In the genomic region with DNA sequence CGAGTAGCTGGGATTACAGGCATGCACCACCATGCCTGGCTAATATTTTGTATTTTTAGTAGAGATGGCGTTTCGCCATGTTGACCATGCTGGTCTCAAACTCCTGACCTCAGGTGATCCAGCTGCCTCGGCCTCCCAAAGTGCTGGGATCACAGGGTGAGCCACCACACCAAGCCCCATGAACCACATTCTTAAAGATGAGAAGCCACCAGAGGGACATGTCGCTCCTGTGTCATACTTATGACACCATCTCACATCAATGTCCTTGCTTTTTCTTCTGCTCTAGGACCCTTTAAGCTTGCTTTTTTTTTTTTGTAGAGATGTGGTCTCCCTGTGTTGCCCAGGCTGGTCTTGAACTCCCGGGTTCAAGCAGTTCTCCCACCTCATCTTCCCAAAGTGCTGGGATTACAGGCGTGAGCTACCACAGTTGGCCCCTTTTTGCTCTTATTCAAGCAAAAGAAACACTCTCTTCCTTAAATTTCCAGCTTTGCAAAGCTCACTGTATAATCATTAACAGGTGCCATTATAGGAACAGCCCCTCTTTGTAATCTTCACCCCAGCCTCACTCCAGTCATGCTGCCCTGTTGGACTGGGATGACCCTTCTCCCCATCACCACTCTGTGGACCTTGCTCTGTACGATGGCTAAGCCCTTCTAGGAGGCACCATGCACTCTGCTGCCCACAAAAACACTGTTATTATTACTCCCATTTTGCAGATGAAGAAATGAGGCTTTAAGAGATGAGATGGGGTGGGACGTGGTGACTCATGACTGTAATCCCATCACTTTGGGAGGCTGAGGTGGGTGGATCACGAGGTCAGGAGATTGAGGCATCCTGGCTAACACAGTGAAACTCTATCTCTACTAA, we compare ENCODE assay signal across 1 cellular context.
A peak's percentile ranks its signal among the peaks of the same experiment; 100 is the strongest.
TF ChIP-seq lines count a peak whose summit lies in the region.

No MANE protein-coding gene starts in this region.

TF ChIP-seq in HepG2, 621 proteins besides CTCF, POLR2A, EP300 and RAD21 (continued from another document and continues in another):
- TF ChIP-seq, protein P1, sequence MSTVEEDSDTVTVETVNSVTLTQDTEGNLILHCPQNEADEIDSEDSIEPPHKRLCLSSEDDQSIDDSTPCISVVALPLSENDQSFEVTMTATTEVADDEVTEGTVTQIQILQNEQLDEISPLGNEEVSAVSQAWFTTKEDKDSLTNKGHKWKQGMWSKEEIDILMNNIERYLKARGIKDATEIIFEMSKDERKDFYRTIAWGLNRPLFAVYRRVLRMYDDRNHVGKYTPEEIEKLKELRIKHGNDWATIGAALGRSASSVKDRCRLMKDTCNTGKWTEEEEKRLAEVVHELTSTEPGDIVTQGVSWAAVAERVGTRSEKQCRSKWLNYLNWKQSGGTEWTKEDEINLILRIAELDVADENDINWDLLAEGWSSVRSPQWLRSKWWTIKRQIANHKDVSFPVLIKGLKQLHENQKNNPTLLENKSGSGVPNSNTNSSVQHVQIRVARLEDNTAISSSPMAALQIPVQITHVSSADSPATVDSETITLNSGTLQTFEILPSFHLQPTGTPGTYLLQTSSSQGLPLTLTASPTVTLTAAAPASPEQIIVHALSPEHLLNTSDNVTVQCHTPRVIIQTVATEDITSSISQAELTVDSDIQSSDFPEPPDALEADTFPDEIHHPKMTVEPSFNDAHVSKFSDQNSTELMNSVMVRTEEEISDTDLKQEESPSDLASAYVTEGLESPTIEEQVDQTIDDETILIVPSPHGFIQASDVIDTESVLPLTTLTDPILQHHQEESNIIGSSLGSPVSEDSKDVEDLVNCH (CRISPR knock-in tag; IDR thresholded peaks at IDR 0.05) = no peak
- peak; percentile 89 for TF ChIP-seq POGZ (CRISPR knock-in tag; IDR thresholded peaks at IDR 0.05)
- no peak for TF ChIP-seq ZNF274 (CRISPR knock-in tag; IDR thresholded peaks at IDR 0.05)
- TF ChIP-seq EZH2 (conservative IDR thresholded peaks at IDR 0.05; ENCODE audit: low read depth, low read length) = no peak
- TF ChIP-seq REPIN1 (CRISPR knock-in tag; IDR thresholded peaks at IDR 0.05; ENCODE audit: borderline replicate concordance, low read depth) = peak; percentile 99
- TF ChIP-seq, protein P2, sequence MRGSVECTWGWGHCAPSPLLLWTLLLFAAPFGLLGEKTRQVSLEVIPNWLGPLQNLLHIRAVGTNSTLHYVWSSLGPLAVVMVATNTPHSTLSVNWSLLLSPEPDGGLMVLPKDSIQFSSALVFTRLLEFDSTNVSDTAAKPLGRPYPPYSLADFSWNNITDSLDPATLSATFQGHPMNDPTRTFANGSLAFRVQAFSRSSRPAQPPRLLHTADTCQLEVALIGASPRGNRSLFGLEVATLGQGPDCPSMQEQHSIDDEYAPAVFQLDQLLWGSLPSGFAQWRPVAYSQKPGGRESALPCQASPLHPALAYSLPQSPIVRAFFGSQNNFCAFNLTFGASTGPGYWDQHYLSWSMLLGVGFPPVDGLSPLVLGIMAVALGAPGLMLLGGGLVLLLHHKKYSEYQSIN (CRISPR knock-in tag; IDR thresholded peaks at IDR 0.05; ENCODE audit: borderline replicate concordance) = no peak
- TF ChIP-seq ATM (IDR thresholded peaks at IDR 0.05; ENCODE audit: borderline replicate concordance) = no peak
- no peak for TF ChIP-seq SETDB1 (CRISPR knock-in tag; IDR thresholded peaks at IDR 0.05; ENCODE audit: borderline replicate concordance)
- TF ChIP-seq ETV5 (CRISPR knock-in tag; IDR thresholded peaks at IDR 0.05; ENCODE audit: borderline replicate concordance) = peak; percentile 28; the same call in 1 of the 2 replicates
- TF ChIP-seq, protein P3, sequence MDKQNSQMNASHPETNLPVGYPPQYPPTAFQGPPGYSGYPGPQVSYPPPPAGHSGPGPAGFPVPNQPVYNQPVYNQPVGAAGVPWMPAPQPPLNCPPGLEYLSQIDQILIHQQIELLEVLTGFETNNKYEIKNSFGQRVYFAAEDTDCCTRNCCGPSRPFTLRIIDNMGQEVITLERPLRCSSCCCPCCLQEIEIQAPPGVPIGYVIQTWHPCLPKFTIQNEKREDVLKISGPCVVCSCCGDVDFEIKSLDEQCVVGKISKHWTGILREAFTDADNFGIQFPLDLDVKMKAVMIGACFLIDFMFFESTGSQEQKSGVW (CRISPR knock-in tag; IDR thresholded peaks at IDR 0.05; ENCODE audit: borderline replicate concordance) = no peak
- TF ChIP-seq ATF7-NPFF (CRISPR knock-in tag; IDR thresholded peaks at IDR 0.05; ENCODE audit: low read depth) = no peak
- no peak for TF ChIP-seq HMG20B (CRISPR knock-in tag; conservative IDR thresholded peaks at IDR 0.05)
- TF ChIP-seq ZNF569 (CRISPR knock-in tag; IDR thresholded peaks at IDR 0.05; ENCODE audit: borderline replicate concordance) = no peak
- TF ChIP-seq RBM22 (optimal IDR thresholded peaks at IDR 0.05; ENCODE audit: low read length) = no peak
- TF ChIP-seq, protein P4, sequence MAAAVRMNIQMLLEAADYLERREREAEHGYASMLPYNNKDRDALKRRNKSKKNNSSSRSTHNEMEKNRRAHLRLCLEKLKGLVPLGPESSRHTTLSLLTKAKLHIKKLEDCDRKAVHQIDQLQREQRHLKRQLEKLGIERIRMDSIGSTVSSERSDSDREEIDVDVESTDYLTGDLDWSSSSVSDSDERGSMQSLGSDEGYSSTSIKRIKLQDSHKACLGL (CRISPR knock-in tag; IDR thresholded peaks at IDR 0.05) = no peak
- no peak for TF ChIP-seq FIP1L1 (IDR thresholded peaks at IDR 0.05; ENCODE audit: borderline replicate concordance, insufficient read depth, low read depth, low read length)
- TF ChIP-seq SRSF1 (optimal IDR thresholded peaks at IDR 0.05; ENCODE audit: low read depth, low read length) = no peak
- peak; percentile 99 for TF ChIP-seq HNF4A (CRISPR knock-in tag; IDR thresholded peaks at IDR 0.05)
- 0 out of 2 replicates have a peak, but pooled peaks have one; percentile 54 for TF ChIP-seq ZNF263 (CRISPR knock-in tag; IDR thresholded peaks at IDR 0.05)
- no peak for TF ChIP-seq PRMT3 (CRISPR knock-in tag; IDR thresholded peaks at IDR 0.05; ENCODE audit: borderline replicate concordance, low read depth)
- no peak for TF ChIP-seq ZNF781 (CRISPR knock-in tag; IDR thresholded peaks at IDR 0.05; ENCODE audit: borderline replicate concordance, not compliant biosample characterization)
- peak; percentile 45 for TF ChIP-seq GFI1 (CRISPR knock-in tag; IDR thresholded peaks at IDR 0.05; ENCODE audit: borderline replicate concordance)
- no peak for TF ChIP-seq ZSCAN12 (CRISPR knock-in tag; IDR thresholded peaks at IDR 0.05)
- TF ChIP-seq ELF4 (CRISPR knock-in tag; IDR thresholded peaks at IDR 0.05; ENCODE audit: borderline replicate concordance) = no peak
- TF ChIP-seq ZNF841 (CRISPR knock-in tag; IDR thresholded peaks at IDR 0.05; ENCODE audit: borderline replicate concordance) = no peak
- TF ChIP-seq, protein P5, sequence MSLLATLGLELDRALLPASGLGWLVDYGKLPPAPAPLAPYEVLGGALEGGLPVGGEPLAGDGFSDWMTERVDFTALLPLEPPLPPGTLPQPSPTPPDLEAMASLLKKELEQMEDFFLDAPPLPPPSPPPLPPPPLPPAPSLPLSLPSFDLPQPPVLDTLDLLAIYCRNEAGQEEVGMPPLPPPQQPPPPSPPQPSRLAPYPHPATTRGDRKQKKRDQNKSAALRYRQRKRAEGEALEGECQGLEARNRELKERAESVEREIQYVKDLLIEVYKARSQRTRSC (CRISPR knock-in tag; IDR thresholded peaks at IDR 0.05; ENCODE audit: low read depth) = no peak
- TF ChIP-seq, protein P6, sequence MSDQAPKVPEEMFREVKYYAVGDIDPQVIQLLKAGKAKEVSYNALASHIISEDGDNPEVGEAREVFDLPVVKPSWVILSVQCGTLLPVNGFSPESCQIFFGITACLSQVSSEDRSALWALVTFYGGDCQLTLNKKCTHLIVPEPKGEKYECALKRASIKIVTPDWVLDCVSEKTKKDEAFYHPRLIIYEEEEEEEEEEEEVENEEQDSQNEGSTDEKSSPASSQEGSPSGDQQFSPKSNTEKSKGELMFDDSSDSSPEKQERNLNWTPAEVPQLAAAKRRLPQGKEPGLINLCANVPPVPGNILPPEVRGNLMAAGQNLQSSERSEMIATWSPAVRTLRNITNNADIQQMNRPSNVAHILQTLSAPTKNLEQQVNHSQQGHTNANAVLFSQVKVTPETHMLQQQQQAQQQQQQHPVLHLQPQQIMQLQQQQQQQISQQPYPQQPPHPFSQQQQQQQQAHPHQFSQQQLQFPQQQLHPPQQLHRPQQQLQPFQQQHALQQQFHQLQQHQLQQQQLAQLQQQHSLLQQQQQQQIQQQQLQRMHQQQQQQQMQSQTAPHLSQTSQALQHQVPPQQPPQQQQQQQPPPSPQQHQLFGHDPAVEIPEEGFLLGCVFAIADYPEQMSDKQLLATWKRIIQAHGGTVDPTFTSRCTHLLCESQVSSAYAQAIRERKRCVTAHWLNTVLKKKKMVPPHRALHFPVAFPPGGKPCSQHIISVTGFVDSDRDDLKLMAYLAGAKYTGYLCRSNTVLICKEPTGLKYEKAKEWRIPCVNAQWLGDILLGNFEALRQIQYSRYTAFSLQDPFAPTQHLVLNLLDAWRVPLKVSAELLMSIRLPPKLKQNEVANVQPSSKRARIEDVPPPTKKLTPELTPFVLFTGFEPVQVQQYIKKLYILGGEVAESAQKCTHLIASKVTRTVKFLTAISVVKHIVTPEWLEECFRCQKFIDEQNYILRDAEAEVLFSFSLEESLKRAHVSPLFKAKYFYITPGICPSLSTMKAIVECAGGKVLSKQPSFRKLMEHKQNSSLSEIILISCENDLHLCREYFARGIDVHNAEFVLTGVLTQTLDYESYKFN (CRISPR knock-in tag; conservative IDR thresholded peaks at IDR 0.05) = peak; percentile 98
- peak; percentile 56; the same call in 1 of the 2 replicates for TF ChIP-seq ELF3 (CRISPR knock-in tag; IDR thresholded peaks at IDR 0.05)
- TF ChIP-seq NFYB (CRISPR knock-in tag; IDR thresholded peaks at IDR 0.05) = no peak
- TF ChIP-seq, protein P7, sequence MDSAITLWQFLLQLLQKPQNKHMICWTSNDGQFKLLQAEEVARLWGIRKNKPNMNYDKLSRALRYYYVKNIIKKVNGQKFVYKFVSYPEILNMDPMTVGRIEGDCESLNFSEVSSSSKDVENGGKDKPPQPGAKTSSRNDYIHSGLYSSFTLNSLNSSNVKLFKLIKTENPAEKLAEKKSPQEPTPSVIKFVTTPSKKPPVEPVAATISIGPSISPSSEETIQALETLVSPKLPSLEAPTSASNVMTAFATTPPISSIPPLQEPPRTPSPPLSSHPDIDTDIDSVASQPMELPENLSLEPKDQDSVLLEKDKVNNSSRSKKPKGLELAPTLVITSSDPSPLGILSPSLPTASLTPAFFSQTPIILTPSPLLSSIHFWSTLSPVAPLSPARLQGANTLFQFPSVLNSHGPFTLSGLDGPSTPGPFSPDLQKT (CRISPR knock-in tag; IDR thresholded peaks at IDR 0.05; ENCODE audit: borderline replicate concordance) = no peak
- TF ChIP-seq ZKSCAN1 (IDR thresholded peaks at IDR 0.05; ENCODE audit: low read length) = no peak
- no peak for TF ChIP-seq SIN3B (IDR thresholded peaks at IDR 0.05; ENCODE audit: low read length)
- TF ChIP-seq ZBTB42 (CRISPR knock-in tag; IDR thresholded peaks at IDR 0.05) = 0 out of 2 replicates have a peak, but pooled peaks have one; percentile 64
- no peak; the same call in none of the 2 replicates for TF ChIP-seq ZNF331 (CRISPR knock-in tag; IDR thresholded peaks at IDR 0.05)
- peak; percentile 78 for TF ChIP-seq SAP130 (CRISPR knock-in tag; IDR thresholded peaks at IDR 0.05; ENCODE audit: low read depth)
- peak; percentile 72; the same call in 1 of the 2 replicates for TF ChIP-seq KDM5B (CRISPR knock-in tag; IDR thresholded peaks at IDR 0.05; ENCODE audit: borderline replicate concordance)
- no peak for TF ChIP-seq REXO4 (CRISPR knock-in tag; IDR thresholded peaks at IDR 0.05; ENCODE audit: borderline replicate concordance)
- TF ChIP-seq, protein P8, sequence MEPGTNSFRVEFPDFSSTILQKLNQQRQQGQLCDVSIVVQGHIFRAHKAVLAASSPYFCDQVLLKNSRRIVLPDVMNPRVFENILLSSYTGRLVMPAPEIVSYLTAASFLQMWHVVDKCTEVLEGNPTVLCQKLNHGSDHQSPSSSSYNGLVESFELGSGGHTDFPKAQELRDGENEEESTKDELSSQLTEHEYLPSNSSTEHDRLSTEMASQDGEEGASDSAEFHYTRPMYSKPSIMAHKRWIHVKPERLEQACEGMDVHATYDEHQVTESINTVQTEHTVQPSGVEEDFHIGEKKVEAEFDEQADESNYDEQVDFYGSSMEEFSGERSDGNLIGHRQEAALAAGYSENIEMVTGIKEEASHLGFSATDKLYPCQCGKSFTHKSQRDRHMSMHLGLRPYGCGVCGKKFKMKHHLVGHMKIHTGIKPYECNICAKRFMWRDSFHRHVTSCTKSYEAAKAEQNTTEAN (CRISPR knock-in tag; conservative IDR thresholded peaks at IDR 0.05) = no peak
- no peak; the same call in 1 of the 2 replicates for TF ChIP-seq ZSCAN30 (CRISPR knock-in tag; IDR thresholded peaks at IDR 0.05)
- TF ChIP-seq, protein P9, sequence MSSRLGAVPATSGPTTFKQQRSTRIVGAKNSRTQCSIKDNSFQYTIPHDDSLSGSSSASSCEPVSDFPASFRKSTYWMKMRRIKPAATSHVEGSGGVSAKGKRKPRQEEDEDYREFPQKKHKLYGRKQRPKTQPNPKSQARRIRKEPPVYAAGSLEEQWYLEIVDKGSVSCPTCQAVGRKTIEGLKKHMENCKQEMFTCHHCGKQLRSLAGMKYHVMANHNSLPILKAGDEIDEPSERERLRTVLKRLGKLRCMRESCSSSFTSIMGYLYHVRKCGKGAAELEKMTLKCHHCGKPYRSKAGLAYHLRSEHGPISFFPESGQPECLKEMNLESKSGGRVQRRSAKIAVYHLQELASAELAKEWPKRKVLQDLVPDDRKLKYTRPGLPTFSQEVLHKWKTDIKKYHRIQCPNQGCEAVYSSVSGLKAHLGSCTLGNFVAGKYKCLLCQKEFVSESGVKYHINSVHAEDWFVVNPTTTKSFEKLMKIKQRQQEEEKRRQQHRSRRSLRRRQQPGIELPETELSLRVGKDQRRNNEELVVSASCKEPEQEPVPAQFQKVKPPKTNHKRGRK (CRISPR knock-in tag; IDR thresholded peaks at IDR 0.05) = no peak
- TF ChIP-seq NFE2L1 (CRISPR knock-in tag; IDR thresholded peaks at IDR 0.05; ENCODE audit: borderline replicate concordance) = no peak
- peak; percentile 100 for TF ChIP-seq ZNF644 (CRISPR knock-in tag; IDR thresholded peaks at IDR 0.05; ENCODE audit: low read depth)
- TF ChIP-seq ZNF775 (CRISPR knock-in tag; IDR thresholded peaks at IDR 0.05; ENCODE audit: borderline replicate concordance) = no peak
- TF ChIP-seq, protein P10, sequence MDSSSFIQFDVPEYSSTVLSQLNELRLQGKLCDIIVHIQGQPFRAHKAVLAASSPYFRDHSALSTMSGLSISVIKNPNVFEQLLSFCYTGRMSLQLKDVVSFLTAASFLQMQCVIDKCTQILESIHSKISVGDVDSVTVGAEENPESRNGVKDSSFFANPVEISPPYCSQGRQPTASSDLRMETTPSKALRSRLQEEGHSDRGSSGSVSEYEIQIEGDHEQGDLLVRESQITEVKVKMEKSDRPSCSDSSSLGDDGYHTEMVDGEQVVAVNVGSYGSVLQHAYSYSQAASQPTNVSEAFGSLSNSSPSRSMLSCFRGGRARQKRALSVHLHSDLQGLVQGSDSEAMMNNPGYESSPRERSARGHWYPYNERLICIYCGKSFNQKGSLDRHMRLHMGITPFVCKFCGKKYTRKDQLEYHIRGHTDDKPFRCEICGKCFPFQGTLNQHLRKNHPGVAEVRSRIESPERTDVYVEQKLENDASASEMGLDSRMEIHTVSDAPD (CRISPR knock-in tag; IDR thresholded peaks at IDR 0.05) = peak; percentile 26; the same call in 1 of the 2 replicates
- TF ChIP-seq ZNF337 (CRISPR knock-in tag; IDR thresholded peaks at IDR 0.05; ENCODE audit: borderline replicate concordance, low read depth) = peak; percentile 24; the same call in 1 of the 2 replicates
- peak; percentile 58; the same call in 1 of the 2 replicates for TF ChIP-seq SNAI1 (CRISPR knock-in tag; IDR thresholded peaks at IDR 0.05; ENCODE audit: borderline replicate concordance)
- TF ChIP-seq ZSCAN31 (CRISPR knock-in tag; IDR thresholded peaks at IDR 0.05; ENCODE audit: low read depth) = peak; percentile 63; the same call in 1 of the 2 replicates
- TF ChIP-seq KLF11 (CRISPR knock-in tag; IDR thresholded peaks at IDR 0.05) = no peak
- TF ChIP-seq ZMAT3 (CRISPR knock-in tag; conservative IDR thresholded peaks at IDR 0.05) = peak; percentile 89
- no peak for TF ChIP-seq ZFP36L1 (CRISPR knock-in tag; IDR thresholded peaks at IDR 0.05)
